Comparison of ENCODE assay signal across 7 cellular contexts in the genomic region with DNA sequence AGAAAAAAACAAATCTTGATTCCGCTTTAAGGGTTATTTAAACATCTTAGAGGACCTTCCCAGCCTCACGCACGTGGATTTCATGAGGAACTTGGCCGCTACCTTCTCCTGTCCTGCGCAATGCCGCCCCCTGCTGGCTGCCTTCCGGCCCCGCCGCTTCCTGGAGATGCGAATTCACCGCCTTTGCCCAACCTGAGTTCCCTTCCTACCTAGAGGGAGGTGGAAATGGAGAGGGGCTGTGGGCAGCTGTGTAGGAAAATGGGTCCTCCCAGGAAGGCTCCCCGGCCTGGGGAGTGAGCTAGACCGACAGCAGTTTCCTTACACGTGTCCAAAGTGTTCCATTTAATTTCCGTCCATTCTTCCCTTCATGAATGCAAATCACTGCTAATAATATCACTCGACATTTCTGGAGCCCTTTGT. TPM values are rescaled to one million over a fixed set of nuclear protein-coding genes. Genes with fewer than 3 reads are reported as not detected.
A peak's percentile ranks its signal among the peaks of the same experiment; 100 is the strongest.
DNase-seq lines count a peak whose midpoint lies in the region; ATAC-seq and TF ChIP-seq lines count a peak whose summit lies in the region.

No MANE protein-coding gene starts in this region.

- H3K27me3 ChIP-seq in KMS-11 (ENCODE audit: insufficient read depth, low read depth) (no peaks in the 10 kb centered on the region), foreskin keratinocyte (no peaks in the 10 kb centered on the region)

- no peak overlapping the region for H3K4me2 ChIP-seq in KMS-11

- ATAC-seq in foreskin keratinocyte: peak; percentile 72

- no peaks in the 10 kb centered on the region for H3K79me2 ChIP-seq in KMS-11 (ENCODE audit: insufficient read depth, low read depth)

- no peaks in the 10 kb centered on the region for H3K36me3 ChIP-seq in KMS-11 (ENCODE audit: insufficient read depth)

- H3K27ac ChIP-seq in KMS-11 (no peak overlapping the region), foreskin keratinocyte (no peak overlapping the region)

- H2AFZ ChIP-seq in KMS-11 (ENCODE audit: low read depth): no peak overlapping the region

- no peaks in the 10 kb centered on the region for H4K20me1 ChIP-seq in KMS-11 (ENCODE audit: insufficient read depth)

- H3K9ac ChIP-seq in KMS-11: no peak overlapping the region

- in situ Hi-C loops in GM13977 (cut with MboI; ENCODE audit: low pct_unique_long_range_greater_than_20kb, low sequenced_read_pairs, unreplicated experiment): loop anchor here (10.0 kb wide), 1 partner anchor 1012 kb away; a partner anchor contains a TSS

- no peak overlapping the region for H3K4me3 ChIP-seq in KMS-11 (IDR thresholded peaks at IDR 0.05; ENCODE audit: insufficient read depth, low read depth, low read length)

- H3K4me1 ChIP-seq in KMS-11 (ENCODE audit: low read depth, poor library complexity, severe bottlenecking): no peaks in the 10 kb centered on the region
- no peaks in the 10 kb centered on the region for H3K4me1 ChIP-seq in foreskin keratinocyte

- DNase-seq in GM13977 (ENCODE audit: low spot score) (peak; percentile 74), SHP77 (lab: John Stamatoyannopoulos, UW) (peak; percentile 64 to 66), foreskin keratinocyte (peak; percentile 15 to 35), nucleus accumbens (lab: John Stamatoyannopoulos, UW) (peak in 55 of 56 donors; percentile 8 to 90 (median 60)), stromal cell of bone marrow (ENCODE audit: low read depth) (peak; percentile 63)
- peak; percentile 93 for DNase-seq in activated effector memory CD4-positive, alpha-beta T cell treated with anti-CD3 and anti-CD28 coated beads, Interleukin-2, amount 50 U/mL, for 16 hours

- TF ChIP-seq CTCF in GM13977 (IDR thresholded peaks at IDR 0.05; ENCODE audit: extremely low read depth, insufficient read depth, missing control alignments) (peak; percentile 99), KMS-11 (conservative IDR thresholded peaks at IDR 0.05; ENCODE audit: low read depth, low read length) (peak; percentile 73), foreskin keratinocyte (conservative IDR thresholded peaks at IDR 0.05) (peak; percentile 96)

RNA-seq across cellular contexts. Expression of a gene that starts 1.0 kb away (rescaled TPM):
- total RNA-seq in foreskin keratinocyte: not detected in 2 replicates
- polyA plus RNA-seq in foreskin keratinocyte: not detected in 2 replicates

Comparison
In these comparisons a context has a peak if more than half of its experiments do, and no peak if none do; other contexts are left out.
1. DNase-seq: peak in every context shown above with its lines; median percentile 93 in activated effector memory CD4-positive, alpha-beta T cell treated with anti-CD3 and anti-CD28 coated beads, Interleukin-2, amount 50 U/mL, for 16 hours; 74 in GM13977; 65 in SHP77; 63 in stromal cell of bone marrow; 60 in nucleus accumbens; 25 in foreskin keratinocyte.